Comparison of ENCODE assay signal across 8 cellular contexts in the genomic region with DNA sequence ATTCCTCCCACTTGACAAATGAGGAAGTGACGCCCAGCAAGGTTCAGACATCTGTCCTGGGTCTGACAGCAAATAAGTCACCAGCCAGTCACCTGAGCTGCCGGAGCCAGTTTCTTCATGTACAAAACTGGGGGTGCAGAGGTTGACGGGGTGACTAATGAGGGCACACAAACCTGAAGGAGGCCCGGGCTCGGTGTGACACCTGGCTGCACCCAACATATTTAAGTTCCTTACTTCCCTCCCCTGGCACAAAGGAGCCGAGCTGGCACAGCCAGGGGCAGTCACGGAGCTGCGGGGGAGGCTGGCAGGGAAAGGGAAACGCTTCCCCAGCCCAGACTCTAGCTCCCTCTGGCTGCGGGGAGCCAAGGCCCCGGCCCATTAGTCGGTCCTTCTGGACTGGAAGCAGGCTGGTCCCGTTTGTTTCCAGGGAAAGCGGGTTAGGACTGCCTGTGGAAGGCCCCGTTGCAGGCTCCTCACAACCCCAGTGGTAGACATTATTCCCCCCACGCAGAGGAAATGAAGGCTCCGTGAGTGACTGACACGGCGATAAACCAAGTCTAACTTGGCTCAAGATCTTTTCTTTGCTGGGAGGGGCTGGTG. TPM values are rescaled to one million over a fixed set of nuclear protein-coding genes. Genes with fewer than 3 reads are reported as not detected.
DNase-seq lines count a peak whose midpoint lies in the region; ATAC-seq, FAIRE-seq and TF ChIP-seq lines count a peak whose summit lies in the region.

No MANE protein-coding gene starts in this region.

- TF ChIP-seq CTCF in fibroblast of the aortic adventitia (IDR thresholded peaks at IDR 0.05; ENCODE audit: insufficient read depth, low read length) (peak; percentile 51), neural crest cell (conservative IDR thresholded peaks at IDR 0.05) (peak; percentile 35)

- peaks cover 79% of the 10 kb centered on the region for H3K4me1 Mint-ChIP-seq in activated T-cell treated with anti-CD3 and anti-CD28 coated beads, Interleukin-2, amount 50 U/mL, for 72 hours (ENCODE audit: low read depth)
- peaks cover 44% of the 10 kb centered on the region for H3K4me1 Mint-ChIP-seq in neural crest cell

- DNase-seq in SKM-1 treated with dmso at 0.1 percent for 144 hours (lab: John Stamatoyannopoulos, UW; ENCODE audit: unreplicated experiment) (peak; percentile 3), SKM-1 (lab: John Stamatoyannopoulos, UW; ENCODE audit: unreplicated experiment) (no peak), NCI-H2196 (lab: John Stamatoyannopoulos, UW; ENCODE audit: unreplicated experiment) (peak; percentile 38), fibroblast of the aortic adventitia (ENCODE audit: low read depth) (peak; percentile 16), neural crest cell (ENCODE audit: low read depth, low spot score) (no peak), urothelium cell line (ENCODE audit: low spot score) (peak; percentile 70)
- DNase-seq in activated T-cell treated with anti-CD3 and anti-CD28 coated beads, Interleukin-2, amount 50 U/mL, for 72 hours, result peak; percentile 42 to 46

- no peaks in the 10 kb centered on the region for H3K27me3 Mint-ChIP-seq in activated T-cell treated with anti-CD3 and anti-CD28 coated beads, Interleukin-2, amount 50 U/mL, for 72 hours (ENCODE audit: low read depth)
- peaks cover 11% of the 10 kb centered on the region for H3K27me3 Mint-ChIP-seq in neural crest cell (ENCODE audit: low read depth)

- H3K4me3 ChIP-seq in fibroblast of the aortic adventitia (ENCODE audit: low read depth, low read length), result peak overlapping the region; percentile 80

- FAIRE-seq in urothelium cell line (lab: Jason Lieb, UNC), result no peak

- H3K4me3 Mint-ChIP-seq in activated T-cell treated with anti-CD3 and anti-CD28 coated beads, Interleukin-2, amount 50 U/mL, for 72 hours, result peak overlapping the region; percentile 90
- H3K4me3 Mint-ChIP-seq in neural crest cell, result peak overlapping the region; percentile 87

- no peak for ATAC-seq in activated T-cell treated with anti-CD3 and anti-CD28 coated beads, Interleukin-2, amount 50 U/mL, for 72 hours (replicated peaks in 1 of 2)
- ATAC-seq in HG03095 (IDR thresholded peaks at IDR 0.05; ENCODE audit: unreplicated experiment), result no peak

- H3K36me3 Mint-ChIP-seq in activated T-cell treated with anti-CD3 and anti-CD28 coated beads, Interleukin-2, amount 50 U/mL, for 72 hours (ENCODE audit: insufficient read depth in 2 of 2), result no peaks in the 10 kb centered on the region
- peaks cover 4% of the 10 kb centered on the region for H3K36me3 Mint-ChIP-seq in neural crest cell (ENCODE audit: low read depth)

- H3K9me3 Mint-ChIP-seq in activated T-cell treated with anti-CD3 and anti-CD28 coated beads, Interleukin-2, amount 50 U/mL, for 72 hours, result no peaks in the 10 kb centered on the region
- no peaks in the 10 kb centered on the region for H3K9me3 Mint-ChIP-seq in neural crest cell

- peak overlapping the region; percentile 43 for H3K27ac Mint-ChIP-seq in activated T-cell treated with anti-CD3 and anti-CD28 coated beads, Interleukin-2, amount 50 U/mL, for 72 hours
- H3K27ac Mint-ChIP-seq in neural crest cell (ENCODE audit: unreplicated experiment), result no peak overlapping the region

RNA-seq across cellular contexts. Expression of a gene that starts 2.3 kb away (rescaled TPM):
- total RNA-seq in activated T-cell treated with anti-CD3 and anti-CD28 coated beads, Interleukin-2, amount 50 U/mL, for 72 hours, result 1 to 10 TPM in 1 of 2 donors, under 1 TPM in 1; 0.79 to 1.3 TPM
- total RNA-seq in fibroblast of the aortic adventitia (ENCODE audit: low replicate concordance), result 0.54 and 0.65 TPM in 2 replicates
- total RNA-seq in neural crest cell, result 0.93 and 1.0 TPM in 2 replicates

Comparison
In these comparisons a context has a peak if more than half of its experiments do, and no peak if none do; other contexts are left out.
1. DNase-seq: peak in SKM-1 treated with dmso at 0.1 percent for 144 hours (single experiment), NCI-H2196 (single experiment), activated T-cell treated with anti-CD3 and anti-CD28 coated beads, Interleukin-2, amount 50 U/mL, for 72 hours (2 of 2), fibroblast of the aortic adventitia (single experiment) and urothelium cell line (single experiment); none in SKM-1 (single experiment) and neural crest cell (single experiment).